ENCODE assay signal across 8 cellular contexts in the genomic region with DNA sequence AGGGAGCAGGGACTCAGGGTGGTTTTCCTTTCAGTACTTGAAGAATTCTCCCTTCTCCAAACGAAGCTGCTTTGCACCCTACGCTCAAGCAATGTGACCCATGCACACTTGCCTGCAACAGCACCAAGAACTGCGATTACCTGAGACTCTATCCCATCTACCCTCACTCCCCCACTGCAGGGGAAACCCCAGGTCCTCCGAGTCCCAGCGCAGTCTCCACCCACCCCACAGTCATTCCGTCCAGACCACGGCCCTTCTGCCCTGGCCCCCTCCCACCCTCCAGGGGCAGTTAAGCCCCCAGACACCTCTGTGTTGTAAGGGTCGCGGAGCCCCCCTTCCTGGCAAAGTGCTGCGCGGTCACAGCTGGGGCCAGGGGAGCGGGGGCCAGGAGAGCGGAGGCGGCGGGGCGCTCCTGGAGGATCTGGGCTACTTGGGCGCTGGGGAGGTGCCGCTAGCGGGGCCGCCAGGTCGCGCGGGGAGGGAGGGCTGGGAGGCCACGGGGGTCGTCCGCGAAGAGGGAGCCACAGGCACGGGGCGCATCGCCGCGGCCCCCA. TPM values are rescaled to one million over a fixed set of nuclear protein-coding genes. Genes with fewer than 3 reads are reported as not detected.
DNase-seq lines count a peak whose midpoint lies in the region; ATAC-seq and TF ChIP-seq lines count a peak whose summit lies in the region.
"Not testable (repeated sequence)": the region's sequence is repeated elsewhere in the genome, so short reads cannot be mapped to it uniquely, and the experiment has no call there.

No MANE protein-coding gene starts in this region.

- peak overlapping the region; percentile 38; the same call in 1 of the 2 replicates for H3K4me3 ChIP-seq in GM12865 (ENCODE audit: low read depth, low read length)
- H3K4me3 ChIP-seq in KMS-11 (IDR thresholded peaks at IDR 0.05; ENCODE audit: insufficient read depth, low read depth, low read length): not testable (repeated sequence)
- H3K4me3 ChIP-seq in ectodermal cell (ENCODE audit: insufficient read depth, low read depth, low read length): peak overlapping the region; percentile 39
- peak overlapping the region; percentile 27 to 76 (median 60) for H3K4me3 ChIP-seq in tibial nerve

- not testable (repeated sequence) for TF ChIP-seq POLR2A in tibial nerve (IDR thresholded peaks at IDR 0.05)

- H4K20me1 ChIP-seq in KMS-11 (ENCODE audit: insufficient read depth): not testable (repeated sequence)

- H3K4me1 ChIP-seq in KMS-11 (ENCODE audit: low read depth, poor library complexity, severe bottlenecking): peaks cover 12% of the 10 kb centered on the region
- not testable (repeated sequence) for H3K4me1 ChIP-seq in ectodermal cell (ENCODE audit: control insufficient read depth, insufficient read depth, low read length)
- peaks cover 0 to 16% (median 9%) of the 10 kb centered on the region in 4 donors for H3K4me1 ChIP-seq in tibial nerve

- H3K9me3 ChIP-seq in ectodermal cell (ENCODE audit: control insufficient read depth, low read length); tibial nerve: not testable (repeated sequence)

- peak overlapping the region; percentile 74 for H3K4me3 Mint-ChIP-seq in activated CD8-positive, alpha-beta memory T cell treated with anti-CD3 and anti-CD28 coated beads, Interleukin-2, amount 10 ng/mL, durations not matched to agents 7 days and 5 days
- H3K4me3 Mint-ChIP-seq in immature natural killer cell (peak overlapping the region; percentile 2 to 84 (median 82)), osteocyte (ENCODE audit: unreplicated experiment) (peak overlapping the region; percentile 71)

- peaks cover 14% of the 10 kb centered on the region for H3K4me1 Mint-ChIP-seq in activated CD8-positive, alpha-beta memory T cell treated with anti-CD3 and anti-CD28 coated beads, Interleukin-2, amount 10 ng/mL, durations not matched to agents 7 days and 5 days
- peaks cover 15% of the 10 kb centered on the region in 2 donors for H3K4me1 Mint-ChIP-seq in immature natural killer cell
- H3K4me1 Mint-ChIP-seq in osteocyte (ENCODE audit: unreplicated experiment): not testable (repeated sequence)

- H3K9me3 Mint-ChIP-seq in activated CD8-positive, alpha-beta memory T cell treated with anti-CD3 and anti-CD28 coated beads, Interleukin-2, amount 10 ng/mL, durations not matched to agents 7 days and 5 days (ENCODE audit: low read depth); immature natural killer cell; osteocyte (ENCODE audit: unreplicated experiment): not testable (repeated sequence)

- not testable (repeated sequence) for H3K36me3 ChIP-seq in KMS-11 (ENCODE audit: insufficient read depth); ectodermal cell (ENCODE audit: control insufficient read depth, insufficient read depth, low read length); tibial nerve

- H3K27ac ChIP-seq in KMS-11; ectodermal cell (ENCODE audit: insufficient read depth, low read depth, low read length, poor library complexity, severe bottlenecking): not testable (repeated sequence)
- H3K27ac ChIP-seq in tibial nerve: peak overlapping the region in 1 of 4 donors; percentile 11

- not testable (repeated sequence) for H3K79me2 ChIP-seq in KMS-11 (ENCODE audit: insufficient read depth, low read depth)

- CTCF ChIA-PET in activated CD8-positive, alpha-beta memory T cell treated with anti-CD3 and anti-CD28 coated beads, Interleukin-2, amount 10 ng/mL, durations not matched to agents 7 days and 5 days (lab: Charles Lee): interaction anchor here (0.6 to 1.0 kb wide), 3 partner anchors 77 to 177 kb away, joined by 3 read pairs; no protein-coding TSS in a partner anchor

- not testable (repeated sequence) for H3K4me2 ChIP-seq in KMS-11

- H3K27me3 Mint-ChIP-seq in activated CD8-positive, alpha-beta memory T cell treated with anti-CD3 and anti-CD28 coated beads, Interleukin-2, amount 10 ng/mL, durations not matched to agents 7 days and 5 days: peaks cover 20% of the 10 kb centered on the region
- H3K27me3 Mint-ChIP-seq in immature natural killer cell (ENCODE audit: low read depth in 3 of 3) (peaks cover 2 to 10% (median 4%) of the 10 kb centered on the region in 3 donors), osteocyte (ENCODE audit: unreplicated experiment) (peaks cover 17% of the 10 kb centered on the region)

- H3K9ac ChIP-seq in KMS-11: not testable (repeated sequence)

- H2AFZ ChIP-seq in KMS-11 (ENCODE audit: low read depth): peak overlapping the region; percentile 36; the same call in 1 of the 2 replicates

- H3K27ac Mint-ChIP-seq in activated CD8-positive, alpha-beta memory T cell treated with anti-CD3 and anti-CD28 coated beads, Interleukin-2, amount 10 ng/mL, durations not matched to agents 7 days and 5 days: peak overlapping the region; percentile 57
- H3K27ac Mint-ChIP-seq in immature natural killer cell: peak overlapping the region in 1 of 6 donors; percentile 76
- not testable (repeated sequence) for H3K27ac Mint-ChIP-seq in osteocyte (ENCODE audit: unreplicated experiment)

- not testable (repeated sequence) for H3K36me3 Mint-ChIP-seq in activated CD8-positive, alpha-beta memory T cell treated with anti-CD3 and anti-CD28 coated beads, Interleukin-2, amount 10 ng/mL, durations not matched to agents 7 days and 5 days; immature natural killer cell; osteocyte (ENCODE audit: unreplicated experiment)

- not testable (repeated sequence) for TF ChIP-seq CTCF in GM12865 (IDR thresholded peaks at IDR 0.05; ENCODE audit: insufficient read depth, low read depth, low read length, missing control alignments); KMS-11 (conservative IDR thresholded peaks at IDR 0.05; ENCODE audit: low read depth, low read length); osteocyte (IDR thresholded peaks at IDR 0.05); tibial nerve (IDR thresholded peaks at IDR 0.05)

- 3% methylated on average over 30 to 31 of the region's 32 CpGs for WGBS in ectodermal cell, 2 experiments
- 6 to 7% methylated on average over 10 to 15 of the region's 32 CpGs for WGBS in tibial nerve, 2 donors

- TF ChIP-seq EP300 in tibial nerve (IDR thresholded peaks at IDR 0.05): not testable (repeated sequence)

- ATAC-seq in HG02610 (IDR thresholded peaks at IDR 0.05; ENCODE audit: unreplicated experiment): peak; percentile 14
- ATAC-seq in activated CD8-positive, alpha-beta memory T cell treated with anti-CD3 and anti-CD28 coated beads, Interleukin-2, amount 10 ng/mL, durations not matched to agents 7 days and 5 days: peak; percentile 25

- not testable (repeated sequence) for H3K27me3 ChIP-seq in KMS-11 (ENCODE audit: insufficient read depth, low read depth); tibial nerve
- H3K27me3 ChIP-seq in ectodermal cell (ENCODE audit: control insufficient read depth, insufficient read depth, low read length, poor library complexity, severe bottlenecking): peaks cover 40% of the 10 kb centered on the region

- DNase-seq in GM12865 (ENCODE audit: low read depth); activated CD8-positive, alpha-beta memory T cell treated with anti-CD3 and anti-CD28 coated beads, Interleukin-2, amount 10 ng/mL, durations not matched to agents 7 days and 5 days; immature natural killer cell; osteocyte (ENCODE audit: extremely low spot score, unreplicated experiment); tibial nerve (ENCODE audit: low spot score in 2 of 2): not testable (repeated sequence)

RNA-seq across cellular contexts. Expression of a gene that starts 59.9 kb away (rescaled TPM):
- total RNA-seq in activated CD8-positive, alpha-beta memory T cell treated with anti-CD3 and anti-CD28 coated beads, Interleukin-2, amount 10 ng/mL, durations not matched to agents 7 days and 5 days: not detected
- polyA plus RNA-seq in ectodermal cell (2013, experiment 1 of 4): not detected
- not detected for polyA plus RNA-seq in ectodermal cell (2013, experiment 2 of 4)
- polyA plus RNA-seq in ectodermal cell (2013, experiment 3 of 4): not detected
- polyA plus RNA-seq in ectodermal cell (2013, experiment 4 of 4): not detected
- polyA plus RNA-seq in immature natural killer cell: not detected
- not detected in 2 replicates for total RNA-seq in osteocyte
- total RNA-seq in tibial nerve: not detected
